13 cellular contexts compared by ENCODE assay signal in genomic region chr1:235739124-235739523, GRCh38.
A peak's percentile ranks its signal among the peaks of the same experiment; 100 is the strongest.
DNase-seq lines count a peak whose midpoint lies in the region; ATAC-seq and TF ChIP-seq lines count a peak whose summit lies in the region.
"Had no signal": no experiment of that assay in that cellular context is flagged by ENCODE, and none has a peak within 500 bp of the region (broad histone marks: within the 10 kb centered on the region; RNA-seq: fewer than 3 reads in every experiment).

No MANE protein-coding gene starts in this region.

- WGBS in smooth muscle cell (ENCODE audit: low lambda C conversion rate), result 30% methylated on average over 1 of the region's 1 CpG

- H3K27me3 ChIP-seq in smooth muscle cell (ENCODE audit: low read depth), result no peaks in the 10 kb centered on the region
- H3K27me3 ChIP-seq: tibial artery had no signal

- peaks cover 12% of the 10 kb centered on the region for H3K4me1 ChIP-seq in smooth muscle cell (ENCODE audit: low read depth)

- no peak for TF ChIP-seq CTCF in smooth muscle cell (IDR thresholded peaks at IDR 0.05; ENCODE audit: borderline replicate concordance, insufficient read depth, poor library complexity, severe bottlenecking)

- H3K27ac ChIP-seq in smooth muscle cell (ENCODE audit: low read depth), result peak overlapping the region; percentile 86
- H3K27ac ChIP-seq: tibial artery had no signal

- H3K79me2 ChIP-seq in smooth muscle cell (ENCODE audit: low read depth), result no peaks in the 10 kb centered on the region

- no peak for ATAC-seq in HG02885 (IDR thresholded peaks at IDR 0.05; ENCODE audit: poor library complexity, unreplicated experiment)
- ATAC-seq: K562, T-helper 17 cell had no signal

- peak overlapping the region; percentile 45 for H3K4me2 ChIP-seq in smooth muscle cell

- H3K36me3 ChIP-seq in smooth muscle cell (ENCODE audit: low read depth), result no peaks in the 10 kb centered on the region

- no peaks in the 10 kb centered on the region for H3F3A ChIP-seq in smooth muscle cell (ENCODE audit: low read depth)

- H4K20me1 ChIP-seq in smooth muscle cell (ENCODE audit: low read depth), result no peaks in the 10 kb centered on the region

- peak overlapping the region; percentile 25 for H3K9ac ChIP-seq in smooth muscle cell (ENCODE audit: low read depth)

- DNase-seq in NCI-H510A treated with DMSO at 0.1 percent for 48 hours (lab: John Stamatoyannopoulos, UW) (peak; percentile 7), NCI-H510A (lab: John Stamatoyannopoulos, UW) (no peak), RPMI7951 (ENCODE audit: low read depth) (peak; percentile 48), fibroblast of peridontal ligament (ENCODE audit: extremely low read depth) (peak; percentile 61), smooth muscle cell (lab: John Stamatoyannopoulos, UW; ENCODE audit: unreplicated experiment) (no peak), NCI-H345 (lab: John Stamatoyannopoulos, UW) (no peak), NCI-H526 (lab: John Stamatoyannopoulos, UW) (no peak)
- DNase-seq: activated effector memory CD4-positive, alpha-beta T cell treated with Interleukin-2 at 50 U/mL for 16 hours; NCI-H187 treated with DMSO at 0.1 percent for 48 hours; T-helper 17 cell; tibial artery had no signal

- H3K4me3 ChIP-seq in smooth muscle cell, result no peak overlapping the region
- H3K4me3 ChIP-seq: K562, tibial artery had no signal

- H3K9me3 ChIP-seq in smooth muscle cell (replicated peaks; ENCODE audit: low read depth), result no peaks in the 10 kb centered on the region
- H3K9me3 ChIP-seq: tibial artery had no signal

- H2AFZ ChIP-seq in smooth muscle cell (ENCODE audit: low read depth), result no peak overlapping the region

Comparison
In these comparisons a context has a peak if more than half of its experiments do, and no peak if none do; other contexts are left out.
1. DNase-seq: peak in NCI-H510A treated with DMSO at 0.1 percent for 48 hours (single experiment), RPMI7951 (single experiment) and fibroblast of peridontal ligament (single experiment); none in NCI-H510A (single experiment), smooth muscle cell (single experiment), NCI-H345 (single experiment) and NCI-H526 (0 of 2).